In the genomic region with DNA sequence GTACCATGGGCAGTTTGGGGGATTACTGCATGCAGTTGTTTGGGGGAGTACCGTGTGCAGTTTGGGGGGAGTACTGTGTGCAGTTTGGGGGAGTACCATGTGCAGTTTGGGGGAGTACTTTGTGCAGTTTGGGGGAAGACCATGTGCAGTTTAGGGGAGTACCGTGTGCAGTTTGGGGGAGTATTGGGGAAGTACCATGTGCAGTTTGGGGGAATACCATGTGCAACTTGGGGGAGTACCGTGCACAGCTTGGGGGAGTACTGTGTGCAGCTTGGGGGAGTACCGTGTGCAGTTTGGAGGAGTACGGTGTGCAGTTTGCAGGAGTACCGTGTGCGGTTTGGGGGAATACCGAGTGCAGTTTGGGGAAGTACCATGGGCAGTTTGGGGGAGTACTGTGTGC, we compare ENCODE assay signal across 2 cellular contexts.
TF ChIP-seq lines count a peak whose summit lies in the region.

No MANE protein-coding gene starts in this region.

TF ChIP-seq in HepG2, 621 proteins besides CTCF, POLR2A, EP300 and RAD21 (continued from another document):
- TF ChIP-seq, protein P1, sequence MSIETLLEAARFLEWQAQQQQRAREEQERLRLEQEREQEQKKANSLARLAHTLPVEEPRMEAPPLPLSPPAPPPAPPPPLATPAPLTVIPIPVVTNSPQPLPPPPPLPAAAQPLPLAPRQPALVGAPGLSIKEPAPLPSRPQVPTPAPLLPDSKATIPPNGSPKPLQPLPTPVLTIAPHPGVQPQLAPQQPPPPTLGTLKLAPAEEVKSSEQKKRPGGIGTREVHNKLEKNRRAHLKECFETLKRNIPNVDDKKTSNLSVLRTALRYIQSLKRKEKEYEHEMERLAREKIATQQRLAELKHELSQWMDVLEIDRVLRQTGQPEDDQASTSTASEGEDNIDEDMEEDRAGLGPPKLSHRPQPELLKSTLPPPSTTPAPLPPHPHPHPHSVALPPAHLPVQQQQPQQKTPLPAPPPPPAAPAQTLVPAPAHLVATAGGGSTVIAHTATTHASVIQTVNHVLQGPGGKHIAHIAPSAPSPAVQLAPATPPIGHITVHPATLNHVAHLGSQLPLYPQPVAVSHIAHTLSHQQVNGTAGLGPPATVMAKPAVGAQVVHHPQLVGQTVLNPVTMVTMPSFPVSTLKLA (IDR thresholded peaks at IDR 0.05), result peak; percentile 90

TF ChIP-seq in PFSK-1, 5 proteins besides CTCF, POLR2A, EP300 and RAD21:
- TF ChIP-seq, protein P2, sequence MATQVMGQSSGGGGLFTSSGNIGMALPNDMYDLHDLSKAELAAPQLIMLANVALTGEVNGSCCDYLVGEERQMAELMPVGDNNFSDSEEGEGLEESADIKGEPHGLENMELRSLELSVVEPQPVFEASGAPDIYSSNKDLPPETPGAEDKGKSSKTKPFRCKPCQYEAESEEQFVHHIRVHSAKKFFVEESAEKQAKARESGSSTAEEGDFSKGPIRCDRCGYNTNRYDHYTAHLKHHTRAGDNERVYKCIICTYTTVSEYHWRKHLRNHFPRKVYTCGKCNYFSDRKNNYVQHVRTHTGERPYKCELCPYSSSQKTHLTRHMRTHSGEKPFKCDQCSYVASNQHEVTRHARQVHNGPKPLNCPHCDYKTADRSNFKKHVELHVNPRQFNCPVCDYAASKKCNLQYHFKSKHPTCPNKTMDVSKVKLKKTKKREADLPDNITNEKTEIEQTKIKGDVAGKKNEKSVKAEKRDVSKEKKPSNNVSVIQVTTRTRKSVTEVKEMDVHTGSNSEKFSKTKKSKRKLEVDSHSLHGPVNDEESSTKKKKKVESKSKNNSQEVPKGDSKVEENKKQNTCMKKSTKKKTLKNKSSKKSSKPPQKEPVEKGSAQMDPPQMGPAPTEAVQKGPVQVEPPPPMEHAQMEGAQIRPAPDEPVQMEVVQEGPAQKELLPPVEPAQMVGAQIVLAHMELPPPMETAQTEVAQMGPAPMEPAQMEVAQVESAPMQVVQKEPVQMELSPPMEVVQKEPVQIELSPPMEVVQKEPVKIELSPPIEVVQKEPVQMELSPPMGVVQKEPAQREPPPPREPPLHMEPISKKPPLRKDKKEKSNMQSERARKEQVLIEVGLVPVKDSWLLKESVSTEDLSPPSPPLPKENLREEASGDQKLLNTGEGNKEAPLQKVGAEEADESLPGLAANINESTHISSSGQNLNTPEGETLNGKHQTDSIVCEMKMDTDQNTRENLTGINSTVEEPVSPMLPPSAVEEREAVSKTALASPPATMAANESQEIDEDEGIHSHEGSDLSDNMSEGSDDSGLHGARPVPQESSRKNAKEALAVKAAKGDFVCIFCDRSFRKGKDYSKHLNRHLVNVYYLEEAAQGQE (IDR thresholded peaks at IDR 0.05; ENCODE audit: insufficient read depth in 1 of 2, low read depth in 2 of 2, low read length in 2 of 2), result no peak
- TF ChIP-seq POLR2AphosphoS5 (IDR thresholded peaks at IDR 0.05; ENCODE audit: low read depth, low read length), result peak; percentile 23; the same call in 1 of the 2 replicates
